In genomic region chr14:61780125-61780524, GRCh38 we compare ENCODE assay signal across 14 cellular contexts. TPM values are rescaled to one million over a fixed set of nuclear protein-coding genes. Genes with fewer than 3 reads are reported as not detected.
DNase-seq lines count a peak whose midpoint lies in the region; ATAC-seq, FAIRE-seq and TF ChIP-seq lines count a peak whose summit lies in the region.
"Had no signal": no experiment of that assay in that cellular context is flagged by ENCODE, and none has a peak within 500 bp of the region (broad histone marks: within the 10 kb centered on the region; RNA-seq: fewer than 3 reads in every experiment).

No MANE protein-coding gene starts in this region.

- no peak overlapping the region for H3K4me3 ChIP-seq in transverse colon
- H3K4me3 ChIP-seq: GM23248 had no signal

- H3K27me3 ChIP-seq in transverse colon = no peaks in the 10 kb centered on the region

- peaks cover 0 to 36% (median 11%) of the 10 kb centered on the region in 4 donors for H3K36me3 ChIP-seq in transverse colon

- intact Hi-C loops in activated T-helper 2 cell treated with anti-CD3 and anti-CD28 coated beads, Interferon-gamma antibody, Interleukin-2, Interleukin-4, amounts not matched to agents 10 μg/mL and 5 μg/mL and 100 μg/mL, durations not matched to agents 14 hours and 24 hours and 36 hours (cut with micrococcal nuclease) = no loop called here
- intact Hi-C loops in transverse colon (cut with DNase I; ENCODE audit: low total_unique reads) = no loop called here

- no peak overlapping the region for H3K27ac ChIP-seq in transverse colon
- H3K27ac ChIP-seq: epithelial cell of prostate, GM23248 had no signal

- H3K9me3 ChIP-seq in transverse colon = no peaks in the 10 kb centered on the region

- H3K27ac Mint-ChIP-seq in activated T-helper 2 cell treated with anti-CD3 and anti-CD28 coated beads, Interferon-gamma antibody, Interleukin-2, Interleukin-4, amounts not matched to agents 10 μg/mL and 5 μg/mL and 100 μg/mL, durations not matched to agents 14 hours and 24 hours and 36 hours = peak overlapping the region; percentile 80
- H3K27ac Mint-ChIP-seq: stimulated activated naive B cell treated with anti-CD40 and anti-IgM and Interleukin-4, amounts not matched to agents 10 μg/mL and 1 μg/mL and 100 μg/mL, for 72 hours had no signal

- no peaks in the 10 kb centered on the region for H3K27me3 Mint-ChIP-seq in activated T-helper 2 cell treated with anti-CD3 and anti-CD28 coated beads, Interferon-gamma antibody, Interleukin-2, Interleukin-4, amounts not matched to agents 10 μg/mL and 5 μg/mL and 100 μg/mL, durations not matched to agents 14 hours and 24 hours and 36 hours (ENCODE audit: low read depth)
- H3K27me3 Mint-ChIP-seq: stimulated activated naive B cell treated with anti-CD40 and anti-IgM and Interleukin-4, amounts not matched to agents 10 μg/mL and 1 μg/mL and 100 μg/mL, for 72 hours had no signal

- peaks cover 42% of the 10 kb centered on the region for H3K4me1 Mint-ChIP-seq in activated T-helper 2 cell treated with anti-CD3 and anti-CD28 coated beads, Interferon-gamma antibody, Interleukin-2, Interleukin-4, amounts not matched to agents 10 μg/mL and 5 μg/mL and 100 μg/mL, durations not matched to agents 14 hours and 24 hours and 36 hours (ENCODE audit: low read depth)
- H3K4me1 Mint-ChIP-seq: stimulated activated naive B cell treated with anti-CD40 and anti-IgM and Interleukin-4, amounts not matched to agents 10 μg/mL and 1 μg/mL and 100 μg/mL, for 72 hours had no signal

- no peak for TF ChIP-seq POLR2A in GM12891 (IDR thresholded peaks at IDR 0.05; ENCODE audit: low read depth, low read length)
- TF ChIP-seq POLR2A in transverse colon (IDR thresholded peaks at IDR 0.05) = no peak
- TF ChIP-seq POLR2A in GM12892 (IDR thresholded peaks at IDR 0.05; ENCODE audit: low read depth, low read length) = no peak

- TF ChIP-seq CTCF in transverse colon (IDR thresholded peaks at IDR 0.05) = no peak

- FAIRE-seq in GM12891 (lab: Jason Lieb, UNC) = peak; percentile 61
- no peak for FAIRE-seq in GM12892 (lab: Jason Lieb, UNC)

- ATAC-seq in GM19043 (IDR thresholded peaks at IDR 0.05; ENCODE audit: low read depth, unreplicated experiment) = peak; percentile 88
- ATAC-seq in HG03064 (IDR thresholded peaks at IDR 0.05; ENCODE audit: low read depth, unreplicated experiment) = peak; percentile 83
- ATAC-seq: stimulated activated naive B cell treated with anti-CD40 and anti-IgM and Interleukin-4, amounts not matched to agents 10 μg/mL and 1 μg/mL and 100 μg/mL, for 72 hours had no signal

- no peak for TF ChIP-seq EP300 in transverse colon (IDR thresholded peaks at IDR 0.05; ENCODE audit: low read depth)

- H3K36me3 Mint-ChIP-seq in activated T-helper 2 cell treated with anti-CD3 and anti-CD28 coated beads, Interferon-gamma antibody, Interleukin-2, Interleukin-4, amounts not matched to agents 10 μg/mL and 5 μg/mL and 100 μg/mL, durations not matched to agents 14 hours and 24 hours and 36 hours (ENCODE audit: low read depth) = peaks cover 74% of the 10 kb centered on the region

- H3K9me3 Mint-ChIP-seq in activated T-helper 2 cell treated with anti-CD3 and anti-CD28 coated beads, Interferon-gamma antibody, Interleukin-2, Interleukin-4, amounts not matched to agents 10 μg/mL and 5 μg/mL and 100 μg/mL, durations not matched to agents 14 hours and 24 hours and 36 hours = no peaks in the 10 kb centered on the region
- H3K9me3 Mint-ChIP-seq: stimulated activated naive B cell treated with anti-CD40 and anti-IgM and Interleukin-4, amounts not matched to agents 10 μg/mL and 1 μg/mL and 100 μg/mL, for 72 hours had no signal

- no peak for DNase-seq in GM12891 (ENCODE audit: insufficient read length, low spot score)
- DNase-seq in activated T-helper 2 cell treated with anti-CD3 and anti-CD28 coated beads, Interferon-gamma antibody, Interleukin-2, Interleukin-4, amounts not matched to agents 10 μg/mL and 5 μg/mL and 100 μg/mL, durations not matched to agents 14 hours and 24 hours and 36 hours (ENCODE audit: low spot score) = no peak
- no peak for DNase-seq in transverse colon
- DNase-seq in GM12892 (ENCODE audit: insufficient read length) = no peak
- DNase-seq in SW 1271 (lab: John Stamatoyannopoulos, UW) = no peak
- DNase-seq: COR-L47; GM23248; Karpas-422; NCI-H2107; posterior cingulate gyrus; stimulated activated naive B cell treated with anti-CD40 and anti-IgM and Interleukin-4, amounts not matched to agents 10 μg/mL and 1 μg/mL and 100 μg/mL, for 72 hours had no signal

- peak overlapping the region; percentile 40 for H3K4me3 Mint-ChIP-seq in activated T-helper 2 cell treated with anti-CD3 and anti-CD28 coated beads, Interferon-gamma antibody, Interleukin-2, Interleukin-4, amounts not matched to agents 10 μg/mL and 5 μg/mL and 100 μg/mL, durations not matched to agents 14 hours and 24 hours and 36 hours (ENCODE audit: low read depth)
- H3K4me3 Mint-ChIP-seq: stimulated activated naive B cell treated with anti-CD40 and anti-IgM and Interleukin-4, amounts not matched to agents 10 μg/mL and 1 μg/mL and 100 μg/mL, for 72 hours had no signal

- in situ Hi-C loops in transverse colon (cut with MboI; ENCODE audit: low pct_ligation_motif_present in 1 of 4, low pct_unique_long_range_greater_than_20kb in 1 of 4, low sequenced_read_pairs in 3 of 4) = no loop called here

- no peaks in the 10 kb centered on the region for H3K4me1 ChIP-seq in transverse colon

- 64 to 70% methylated on average over 3 of the region's 3 CpGs for whole genome bisulfite sequencing in transverse colon (ENCODE audit: low coverage in 1 of 2), 2 donors

TF ChIP-seq in GM12891, 5 proteins besides CTCF, POLR2A, EP300 and RAD21:
- TF ChIP-seq PAX5 (IDR thresholded peaks at IDR 0.05; ENCODE audit: insufficient read depth, low read length, severe bottlenecking) (no peak), TAF1 (IDR thresholded peaks at IDR 0.05; ENCODE audit: low read depth, low read length) (no peak), POU2F2 (IDR thresholded peaks at IDR 0.05; ENCODE audit: low read depth, low read length) (no peak), POLR2AphosphoS5 (IDR thresholded peaks at IDR 0.05; ENCODE audit: low read depth, low read length) (no peak), SPI1 (IDR thresholded peaks at IDR 0.05; ENCODE audit: low read depth, low read length) (no peak)

RNA-seq across cellular contexts. Expression of gene SNAPC1, which starts 17.9 kb away (rescaled TPM):
- polyA plus RNA-seq in GM12891 (2012; ENCODE audit: low read depth, missing spikeins) = 4.7 TPM
- 10.2 and 10.5 TPM in 2 replicates for total RNA-seq in activated T-helper 2 cell treated with anti-CD3 and anti-CD28 coated beads, Interferon-gamma antibody, Interleukin-2, Interleukin-4, amounts not matched to agents 10 μg/mL and 5 μg/mL and 100 μg/mL, durations not matched to agents 14 hours and 24 hours and 36 hours
- 1 to 10 TPM in 2 of 4 donors, under 1 TPM in 1, not detected in 1; 0.20 to 5.1 (median 3.8) TPM for total RNA-seq in transverse colon
- polyA plus RNA-seq in GM12892 (2012; ENCODE audit: missing spikeins) = 9.9 TPM

RNA-seq across cellular contexts. Expression of gene SYT16, which starts 32.4 kb away (rescaled TPM):
- 0.05 TPM for polyA plus RNA-seq in GM12891 (2012; ENCODE audit: low read depth, missing spikeins)
- total RNA-seq in activated T-helper 2 cell treated with anti-CD3 and anti-CD28 coated beads, Interferon-gamma antibody, Interleukin-2, Interleukin-4, amounts not matched to agents 10 μg/mL and 5 μg/mL and 100 μg/mL, durations not matched to agents 14 hours and 24 hours and 36 hours = not detected in 2 replicates
- total RNA-seq in transverse colon = under 1 TPM in 1 of 4 donors, not detected in 3; 0.14 TPM
- not detected for polyA plus RNA-seq in GM12892 (2012; ENCODE audit: missing spikeins)
